22 cellular contexts compared by ENCODE assay signal in the genomic region with DNA sequence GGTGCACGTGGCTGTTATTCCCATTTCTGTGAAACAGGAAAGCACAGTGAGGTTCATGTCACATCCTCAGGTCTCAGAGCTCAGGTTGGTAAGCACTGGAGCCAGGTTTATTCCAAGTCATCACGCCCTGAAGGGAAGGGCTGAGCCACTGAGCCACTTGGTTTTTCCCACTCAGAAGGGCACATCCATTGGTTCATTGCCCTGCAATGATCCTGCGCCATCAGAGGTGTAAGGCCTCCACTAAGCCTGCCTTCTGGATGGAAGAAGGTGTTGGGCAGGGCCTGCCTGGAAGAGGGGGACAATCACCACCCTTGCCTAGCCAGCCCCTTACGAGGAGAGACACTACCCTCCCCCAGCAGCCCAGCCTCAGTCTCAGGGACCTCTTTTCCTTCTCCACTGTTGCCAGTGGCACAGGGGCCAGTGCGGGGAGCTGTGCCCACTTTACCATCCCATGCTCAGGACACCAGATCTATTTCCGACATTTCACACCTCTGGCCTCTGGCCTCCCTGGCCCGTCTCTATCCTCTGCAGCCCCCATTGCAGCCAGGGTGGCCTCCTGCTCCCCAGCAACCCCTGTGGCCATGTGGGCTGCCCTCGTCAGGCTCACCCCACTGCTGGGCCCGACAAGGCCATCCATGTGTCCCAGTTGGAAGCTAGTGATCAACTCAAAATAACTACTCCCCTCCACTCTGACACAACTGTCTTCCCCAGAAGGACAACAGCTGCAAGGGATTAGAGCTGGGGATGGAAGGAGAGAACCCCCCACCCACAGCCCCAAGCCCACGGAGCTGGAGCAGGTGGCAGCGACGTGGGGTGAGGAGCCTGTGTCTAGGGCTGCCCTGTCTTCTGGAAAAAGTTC. TPM values are rescaled to one million over a fixed set of nuclear protein-coding genes. Genes with fewer than 3 reads are reported as not detected.
DNase-seq lines count a peak whose midpoint lies in the region; ATAC-seq, FAIRE-seq and TF ChIP-seq lines count a peak whose summit lies in the region.
"Had no signal": no experiment of that assay in that cellular context is flagged by ENCODE, and none has a peak within 500 bp of the region (broad histone marks: within the 10 kb centered on the region; RNA-seq: fewer than 3 reads in every experiment).

No MANE protein-coding gene starts in this region.

- H4K20me1 ChIP-seq in HepG2 (ENCODE audit: insufficient read depth, low read length) (no peaks in the 10 kb centered on the region), GM12878 (ENCODE audit: control insufficient read depth, insufficient read depth) (no peaks in the 10 kb centered on the region)

- ATAC-seq in HepG2, result peak; percentile 16; the same call in 1 of the 3 replicates
- ATAC-seq in right lobe of liver, result no peak
- ATAC-seq in GM12878, result no peak
- no peak for ATAC-seq in upper lobe of right lung

- H3K79me2 ChIP-seq in HepG2 (ENCODE audit: insufficient read depth, low read length), result no peaks in the 10 kb centered on the region
- no peaks in the 10 kb centered on the region for H3K79me2 ChIP-seq in GM12878 (ENCODE audit: control insufficient read depth, insufficient read depth, low read length)

- H3K9me3 ChIP-seq in HepG2 (ENCODE audit: low read length), result no peaks in the 10 kb centered on the region
- H3K9me3 ChIP-seq in right lobe of liver, result no peaks in the 10 kb centered on the region
- H3K9me3 ChIP-seq in GM12878 (replicated peaks; ENCODE audit: control insufficient read depth, insufficient read depth, low read length), result no peaks in the 10 kb centered on the region
- no peaks in the 10 kb centered on the region for H3K9me3 ChIP-seq in upper lobe of right lung
- no peaks in the 10 kb centered on the region for H3K9me3 ChIP-seq in suprapubic skin
- H3K9me3 ChIP-seq: MG63 had no signal

- TF ChIP-seq CTCF in HepG2 (CRISPR knock-in tag; IDR thresholded peaks at IDR 0.05), result no peak
- no peak for TF ChIP-seq CTCF in right lobe of liver (IDR thresholded peaks at IDR 0.05)
- TF ChIP-seq CTCF in GM12878 (IDR thresholded peaks at IDR 0.05 in 2 of 3, conservative IDR thresholded peaks at IDR 0.05 in 1 of 3; ENCODE audit: control insufficient read depth in 2 of 3, extremely low read depth in 1 of 3, insufficient read depth in 1 of 3, low read depth in 3 of 3, low read length in 3 of 3), result no peak
- TF ChIP-seq CTCF in upper lobe of right lung (IDR thresholded peaks at IDR 0.05), result no peak
- TF ChIP-seq CTCF in suprapubic skin (IDR thresholded peaks at IDR 0.05), result no peak

- H3K27ac ChIP-seq in HepG2 (ENCODE audit: extremely low read length, insufficient read depth, low read length), result no peak overlapping the region
- H3K27ac ChIP-seq in right lobe of liver, result no peak overlapping the region
- H3K27ac ChIP-seq in GM12878 (ENCODE audit: control insufficient read depth, insufficient read depth), result no peak overlapping the region
- H3K27ac ChIP-seq in upper lobe of right lung, result no peak overlapping the region
- H3K27ac ChIP-seq in suprapubic skin, result no peak overlapping the region
- H3K27ac ChIP-seq: SK-N-MC had no signal

- no TSS peak for BruUV-seq in HepG2 (replicated peaks; lab: Mats Ljungman, UMichigan)
- no TSS peak for BruUV-seq in GM12878 (replicated peaks; lab: Mats Ljungman, UMichigan)

- H3K9ac ChIP-seq in HepG2 (ENCODE audit: insufficient read depth, low read depth, low read length), result no peak overlapping the region
- H3K9ac ChIP-seq in GM12878 (ENCODE audit: control insufficient read depth, insufficient read depth, low read length), result no peak overlapping the region

- DNase-seq in HepG2 (ENCODE audit: low spot score) (no peak), right lobe of liver (no peak), GM12878 (ENCODE audit: low read depth, low spot score) (no peak), myocyte (ENCODE audit: low read depth) (peak; percentile 91), upper lobe of right lung (peak; percentile 50), suprapubic skin (ENCODE audit: low spot score in 2 of 2) (no peak), NCI-H526 treated with DMSO at 0.1 percent for 48 hours (lab: John Stamatoyannopoulos, UW) (no peak), SKM-1 (lab: John Stamatoyannopoulos, UW; ENCODE audit: unreplicated experiment) (no peak)
- DNase-seq: 8988T, AML-193, GDM1, Kasumi-1, NCI-H1048, NCI-H1417 treated with DMSO at 0.1 percent for 48 hours, NCI-H187, NCI-H2107, NCI-H2227 treated with DMSO at 0.1 percent for 48 hours, NCI-H510A treated with DMSO at 0.1 percent for 48 hours, NCI-H774, Right ventricle myocardium superior had no signal

- FAIRE-seq in HepG2 (lab: Jason Lieb, UNC) (no peak), GM12878 (lab: Jason Lieb, UNC) (no peak)

- SMC1A ChIA-PET in GM12878 (lab: Charles Lee; ENCODE audit: uncharacterized antibody, unreplicated experiment), result interaction anchor here (0.8 to 2.4 kb wide), 6 partner anchors 9 to 207 kb away, joined by 3 to 11 read pairs (median 4); no protein-coding TSS in a partner anchor

- H3K27me3 ChIP-seq in HepG2 (ENCODE audit: control insufficient read depth in 1 of 2, insufficient read depth in 2 of 2, low read length in 2 of 2) (peaks cover 0 to 23% of the 10 kb centered on the region in 2 experiments; a peak in 2 of 5 replicates), right lobe of liver (no peaks in the 10 kb centered on the region), GM12878 (replicated peaks in 1 of 2; ENCODE audit: control insufficient read depth in 2 of 2, insufficient read depth in 2 of 2, low read length in 1 of 2) (no peaks in the 10 kb centered on the region), upper lobe of right lung (no peaks in the 10 kb centered on the region), suprapubic skin (no peaks in the 10 kb centered on the region)
- H3K27me3 ChIP-seq: MG63 had no signal

- H3K4me1 ChIP-seq in HepG2 (ENCODE audit: insufficient read depth, low read length) (peaks cover 20% of the 10 kb centered on the region), right lobe of liver (no peaks in the 10 kb centered on the region), GM12878 (ENCODE audit: control insufficient read depth, insufficient read depth, low read length) (no peaks in the 10 kb centered on the region), upper lobe of right lung (no peaks in the 10 kb centered on the region), suprapubic skin (no peaks in the 10 kb centered on the region)

- H3K4me3 ChIP-seq in HepG2 (replicated peaks in 1 of 3; ENCODE audit: insufficient read depth in 1 of 3, low read depth in 2 of 3, low read length in 3 of 3) (no peak overlapping the region), right lobe of liver (no peak overlapping the region), GM12878 (no peak overlapping the region), upper lobe of right lung (no peak overlapping the region), suprapubic skin (no peak overlapping the region)
- H3K4me3 ChIP-seq: MG63, SK-N-MC had no signal

- CTCF ChIA-PET in HepG2 (lab: Yijun Ruan, JAX; ENCODE audit: low intra/inter-chr PET ratio, low total read pairs) (no interaction called here), GM12878 (lab: Yijun Ruan, JAX) (interaction anchor here (1.3 to 10.4 kb wide), 2 partner anchors 10 to 25 kb away, joined by 5 to 186 read pairs; a partner anchor contains a TSS)

- no peaks in the 10 kb centered on the region for H3K36me3 ChIP-seq in HepG2 (replicated peaks in 1 of 2; ENCODE audit: control insufficient read depth in 1 of 2, insufficient read depth in 2 of 2, low read length in 2 of 2)
- H3K36me3 ChIP-seq in right lobe of liver, result no peaks in the 10 kb centered on the region
- H3K36me3 ChIP-seq in GM12878 (ENCODE audit: control insufficient read depth in 2 of 2, insufficient read depth in 2 of 2, low read length in 1 of 2), result no peaks in the 10 kb centered on the region
- H3K36me3 ChIP-seq in upper lobe of right lung, result no peaks in the 10 kb centered on the region
- no peaks in the 10 kb centered on the region for H3K36me3 ChIP-seq in suprapubic skin
- H3K36me3 ChIP-seq: MG63 had no signal

- RAD21 ChIA-PET in GM12878 (lab: Charles Lee; ENCODE audit: unreplicated experiment), result interaction anchor here (6.4 kb wide), 1 partner anchor 21 kb away, joined by 61 read pairs; no protein-coding TSS in a partner anchor

- no peak for TF ChIP-seq POLR2A in HepG2 (IDR thresholded peaks at IDR 0.05; ENCODE audit: insufficient read depth in 1 of 2, low read depth in 2 of 2, low read length in 2 of 2)
- TF ChIP-seq POLR2A in right lobe of liver (IDR thresholded peaks at IDR 0.05), result no peak
- no peak for TF ChIP-seq POLR2A in GM12878 (IDR thresholded peaks at IDR 0.05; ENCODE audit: low read depth, low read length)
- TF ChIP-seq POLR2A in suprapubic skin (IDR thresholded peaks at IDR 0.05), result no peak

- WGBS in HepG2 (ENCODE audit: low lambda C conversion rate), result 56% methylated on average over 11 of the region's 12 CpGs
- WGBS in right lobe of liver (ENCODE audit: insufficient coverage, low coverage, low lambda C conversion rate, missing lambda C conversion rate), result 84% methylated on average over 3 of the region's 12 CpGs
- 49% methylated on average over 12 of the region's 12 CpGs for WGBS in GM12878 (ENCODE audit: insufficient coverage, insufficient replicate concordance, low lambda C conversion rate, missing lambda C conversion rate)
- WGBS in suprapubic skin, result 89% methylated on average over 12 of the region's 12 CpGs

- in situ Hi-C loops in HepG2 (cut with HindIII; ENCODE audit: extremely low pct_ligation_motif_present, low pct_unique_long_range_greater_than_20kb), result no loop called here
- in situ Hi-C loops in GM12878 (cut with MboI), result no loop called here

- intact Hi-C loops in HepG2 (cut with micrococcal nuclease; ENCODE audit: unreplicated experiment), result no loop called here
- intact Hi-C loops in right lobe of liver (cut with DNase I), result no loop called here
- intact Hi-C loops in GM12878 (cut with micrococcal nuclease; ENCODE audit: unreplicated experiment), result no loop called here
- intact Hi-C loops in upper lobe of right lung (cut with DNase I), result no loop called here

- TF ChIP-seq RAD21 in HepG2 (CRISPR knock-in tag; IDR thresholded peaks at IDR 0.05), result no peak
- TF ChIP-seq RAD21 in GM12878 (IDR thresholded peaks at IDR 0.05; ENCODE audit: insufficient read depth, low read depth, low read length), result no peak

- POLR2A ChIA-PET in HepG2 (lab: Yijun Ruan, JAX) (interaction anchor here (1.2 kb wide), 1 partner anchor 30 kb away, joined by 3 read pairs; a partner anchor contains a TSS), GM12878 (lab: Charles Lee) (interaction anchor here (0.5 to 1.5 kb wide), 2 partner anchors 10 to 115 kb away, joined by 3 to 4 read pairs; no protein-coding TSS in a partner anchor)

- H3K4me2 ChIP-seq in HepG2 (ENCODE audit: low read depth, low read length) (peak overlapping the region; percentile 8; the same call in 1 of the 2 replicates), GM12878 (ENCODE audit: control insufficient read depth, insufficient read depth) (no peak overlapping the region)

- H2AFZ ChIP-seq in HepG2 (ENCODE audit: low read length), result no peak overlapping the region
- no peak overlapping the region for H2AFZ ChIP-seq in GM12878 (ENCODE audit: control insufficient read depth, low read depth, low read length)

- TF ChIP-seq EP300 in HepG2 (IDR thresholded peaks at IDR 0.05; ENCODE audit: low read depth in 2 of 2, low read length in 2 of 2) (no peak), HepG2 (CRISPR knock-in tag; IDR thresholded peaks at IDR 0.05; ENCODE audit: borderline replicate concordance) (no peak), GM12878 (IDR thresholded peaks at IDR 0.05; ENCODE audit: borderline replicate concordance in 1 of 2, control insufficient read depth in 1 of 2, low read depth in 2 of 2, low read length in 2 of 2) (no peak), suprapubic skin (IDR thresholded peaks at IDR 0.05) (no peak)

RNA-seq across cellular contexts. Expression of a gene that starts 29.9 kb away (rescaled TPM):
- total RNA-seq in HepG2 (2016; rRNA removed; fragmentation: Illumina TruSeq; extraction: Trizol), result 87.4 and 103 TPM in 2 replicates
- 20.4 and 23.7 TPM in 2 replicates for total RNA-seq in HepG2 (2016; cell fraction: cytosol; rRNA removed; fragmentation: Illumina TruSeq; extraction: Trizol; ENCODE audit: low read depth)
- 90.5 and 106 TPM in 2 replicates for total RNA-seq in HepG2 (2016; cell fraction: insoluble cytoplasmic fraction; rRNA removed; fragmentation: Illumina TruSeq; extraction: Trizol)
- 20.9 and 22.6 TPM in 2 replicates for total RNA-seq in HepG2 (2016; cell fraction: membrane; rRNA removed; fragmentation: Illumina TruSeq; extraction: Trizol)
- total RNA-seq in HepG2 (2016; cell fraction: nucleus; rRNA removed; fragmentation: Illumina TruSeq; extraction: Trizol), result 54.6 and 63.8 TPM in 2 replicates
- polyA plus RNA-seq in HepG2 (2011; rRNA removed), result 62.3 and 73.1 TPM in 2 replicates
- polyA plus RNA-seq in HepG2 (2011; cell fraction: cytosol; rRNA removed), result 55.6 and 61.8 TPM in 2 replicates
- 43.8 and 64.6 TPM in 2 replicates for polyA plus RNA-seq in HepG2 (2011; cell fraction: nucleus; rRNA removed)
- polyA plus RNA-seq in HepG2 (2012), result 38.8 and 48.5 TPM in 2 replicates
- 8.6 and 8.9 TPM in 2 replicates for polyA plus RNA-seq in HepG2 (2016; cell fraction: cytosol; fragmentation: Illumina TruSeq; extraction: Trizol; ENCODE audit: low read depth)
- 99.6 and 104 TPM in 2 replicates for polyA plus RNA-seq in HepG2 (2016; cell fraction: insoluble cytoplasmic fraction; fragmentation: Illumina TruSeq; extraction: Trizol; ENCODE audit: low read depth)
- 10.4 and 12.5 TPM in 2 replicates for polyA plus RNA-seq in HepG2 (2016; cell fraction: membrane; fragmentation: Illumina TruSeq; extraction: Trizol; ENCODE audit: low read depth)
- polyA plus RNA-seq in HepG2 (2016; cell fraction: nucleus; fragmentation: Illumina TruSeq; extraction: Trizol; ENCODE audit: insufficient read depth, low read depth), result 91.7 and 107 TPM in 2 replicates
- 62.6 and 62.7 TPM in 2 replicates for polyA minus RNA-seq in HepG2 (2011; rRNA and poly(A)+ RNA removed; ENCODE audit: low replicate concordance)
- 32.8 and 51.6 TPM in 2 replicates for polyA minus RNA-seq in HepG2 (2011; cell fraction: cytosol; rRNA and poly(A)+ RNA removed)
- polyA minus RNA-seq in HepG2 (2011; cell fraction: nucleus; rRNA and poly(A)+ RNA removed), result 30.4 and 37.3 TPM in 2 replicates
- 10 to 100 TPM in 5 of 6 experiments, 1 to 10 TPM in 1; 7.8 to 38.7 (median 18.1) TPM for total RNA-seq in right lobe of liver
- 14.4 and 18.3 TPM in 2 replicates for total RNA-seq in GM12878 (2013; cell fraction: nucleolus; rRNA removed)
- 45.4 and 51.5 TPM in 2 replicates for total RNA-seq in GM12878 (2014; rRNA removed)
- 37.3 and 37.4 TPM in 2 replicates for total RNA-seq in GM12878 (2014; rRNA removed; fragmentation: Illumina TruSeq; extraction: Trizol)
- total RNA-seq in GM12878 (2021), result 28.2 and 28.4 TPM in 2 replicates
- 24.7 TPM for polyA plus RNA-seq in GM12878 (2011; ENCODE audit: low read depth)
- 49.1 and 52.6 TPM in 2 replicates for polyA plus RNA-seq in GM12878 (2011; rRNA removed)
- polyA plus RNA-seq in GM12878 (2011; cell fraction: cytosol; rRNA removed), result 51.3 and 54.6 TPM in 2 replicates
- 40.2 and 42.4 TPM in 2 replicates for polyA plus RNA-seq in GM12878 (2011; cell fraction: nucleus; rRNA removed)
- polyA plus RNA-seq in GM12878 (2012), result 25.3 and 25.4 TPM in 2 replicates
- polyA plus RNA-seq in GM12878 (2014; fragmentation: Illumina TruSeq; extraction: Trizol), result 41.0 and 45.0 TPM in 2 replicates
- polyA plus RNA-seq in GM12878 (2014; fragmentation: Nextera tagmentation; extraction: Ambion mirVana), result 10 to 100 TPM; 10.9 to 19.9 TPM
- 47.3 and 54.6 TPM in 2 replicates for polyA plus RNA-seq in GM12878 (2014; rRNA removed)
- polyA plus RNA-seq in GM12878 (2016; fragmentation: Nextera tagmentation; extraction: Ambion mirVana), result 10 to 100 TPM; 59.0 to 61.7 TPM
- polyA minus RNA-seq in GM12878 (2011; rRNA and poly(A)+ RNA removed), result 35.1 and 45.4 TPM in 2 replicates
- 18.1 and 19.8 TPM in 2 replicates for polyA minus RNA-seq in GM12878 (2011; cell fraction: cytosol; rRNA and poly(A)+ RNA removed)
- polyA minus RNA-seq in GM12878 (2011; cell fraction: nucleus; rRNA and poly(A)+ RNA removed), result 13.1 and 23.6 TPM in 2 replicates
- 123 and 132 TPM in 2 replicates for total RNA-seq in myocyte
- polyA plus RNA-seq in myocyte (2012), result 76.5 TPM
- 24.8 TPM for total RNA-seq in upper lobe of right lung
- 10 to 100 TPM; 28.6 to 85.4 (median 60.7) TPM for total RNA-seq in suprapubic skin

Comparison
In these comparisons a context has a peak if more than half of its experiments do, and no peak if none do; other contexts are left out.
1. DNase-seq: peak in myocyte (single experiment) and upper lobe of right lung (single experiment); none in HepG2 (single experiment), right lobe of liver (0 of 3), GM12878 (single experiment), suprapubic skin (0 of 2), NCI-H526 treated with DMSO at 0.1 percent for 48 hours (single experiment) and SKM-1 (single experiment).